20 cellular contexts compared by ENCODE assay signal in the genomic region with DNA sequence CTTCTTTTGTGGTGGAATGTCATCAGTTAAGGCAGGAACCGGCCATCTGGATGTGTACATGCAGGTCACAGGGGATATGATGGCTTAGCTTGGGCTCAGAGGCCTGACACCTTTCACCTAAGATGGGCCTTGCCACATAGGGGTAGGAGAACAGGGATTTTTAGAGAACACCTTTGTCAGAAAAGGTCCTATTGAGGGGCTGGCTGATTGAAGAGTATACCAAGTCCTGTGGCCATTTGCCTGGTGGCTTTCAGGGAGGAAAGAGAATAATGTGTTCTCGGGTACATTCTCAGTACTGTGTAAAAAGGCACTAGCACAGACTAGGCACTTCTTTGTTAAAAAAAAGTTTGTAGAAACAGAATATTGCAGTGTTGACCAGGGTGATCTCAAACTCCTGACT. TPM values are rescaled to one million over a fixed set of nuclear protein-coding genes. Genes with fewer than 3 reads are reported as not detected.
"Had no signal": no experiment of that assay in that cellular context is flagged by ENCODE, and none has a peak within 500 bp of the region (broad histone marks: within the 10 kb centered on the region; RNA-seq: fewer than 3 reads in every experiment).

No MANE protein-coding gene starts in this region.

- H3K4me3 ChIP-seq: SJCRH30 had no signal

- H3K4me1 ChIP-seq: SJCRH30 had no signal

- H3K4me2 ChIP-seq: KMS-11 had no signal

- H3K36me3 ChIP-seq: SJCRH30 had no signal

- H3K27ac ChIP-seq: KMS-11, SJCRH30 had no signal

- DNase-seq: IMR-90, MV-4-11, NCI-H1048, NCI-H1105, NCI-H1417, NCI-H1436 treated with DMSO at 0.1 percent for 48 hours, NCI-H1694, NCI-H187 treated with DMSO at 0.1 percent for 48 hours, NCI-H2029 treated with DMSO at 0.1 percent for 48 hours, NCI-H2171 treated with DMSO at 0.1 percent for 48 hours, NCI-H446, NCI-H510A, NCI-H524 treated with DMSO at 0.1 percent for 48 hours, NCI-H69, NCI-H774, Right ventricle myocardium superior, RPMI8226, SJCRH30 had no signal

- H3K27me3 ChIP-seq: SJCRH30 had no signal

- ATAC-seq: HepG2 had no signal

- H3K9me3 ChIP-seq: SJCRH30 had no signal

- H3K9ac ChIP-seq: KMS-11 had no signal

RNA-seq across cellular contexts. Expression of a gene that starts 26.4 kb away (rescaled TPM):
- total RNA-seq: HepG2 had no signal
- polyA plus RNA-seq: HepG2 had no signal
